In genomic region chr22:46064236-46064965, GRCh38 we compare ENCODE assay signal across 11 cellular contexts.
DNase-seq lines count a peak whose midpoint lies in the region; ATAC-seq and TF ChIP-seq lines count a peak whose summit lies in the region.
"Had no signal": no experiment of that assay in that cellular context is flagged by ENCODE, and none has a peak within 500 bp of the region (broad histone marks: within the 10 kb centered on the region; RNA-seq: fewer than 3 reads in every experiment).

No MANE protein-coding gene starts in this region.

- 55% methylated on average over 28 of the region's 28 CpGs for WGBS in prostate gland

- no peak for TF ChIP-seq POLR2A in prostate gland (IDR thresholded peaks at IDR 0.05)

- H3K36me3 ChIP-seq in BLaER1, result peaks cover 5% of the 10 kb centered on the region; the same call in 1 of the 2 replicates
- no peaks in the 10 kb centered on the region for H3K36me3 ChIP-seq in PC-3 (ENCODE audit: low read depth, low read length)
- H3K36me3 ChIP-seq in fibroblast of lung (ENCODE audit: control insufficient read depth, insufficient read depth, low read length), result no peaks in the 10 kb centered on the region
- no peaks in the 10 kb centered on the region for H3K36me3 ChIP-seq in prostate gland
- H3K36me3 ChIP-seq: SJCRH30 had no signal

- intact Hi-C loops in PC-3 (cut with micrococcal nuclease), result no loop called here
- intact Hi-C loops in prostate gland (cut with DNase I), result no loop called here

- H3K4me3 ChIP-seq in BLaER1 (no peak overlapping the region), PC-3 (ENCODE audit: low read length) (peak overlapping the region; percentile 66), fibroblast of lung (replicated peaks in 1 of 4; ENCODE audit: control extremely low read depth in 1 of 4, insufficient read depth in 1 of 4, low read depth in 3 of 4, low read length in 4 of 4) (peak overlapping the region in 3 of 4 experiments; percentile 43 to 79 (median 52)), prostate gland (peak overlapping the region; percentile 3 to 87)
- H3K4me3 ChIP-seq: SJCRH30 had no signal

- peaks cover 31% of the 10 kb centered on the region for H4K20me1 ChIP-seq in BLaER1
- H4K20me1 ChIP-seq in PC-3 (ENCODE audit: low read length), result no peaks in the 10 kb centered on the region
- H4K20me1 ChIP-seq in fibroblast of lung (ENCODE audit: control insufficient read depth, extremely low read depth, insufficient read depth, low read length), result no peaks in the 10 kb centered on the region

- peak; percentile 39 for DNase-seq in PC-3
- DNase-seq in fibroblast of lung (ENCODE audit: low read depth in 2 of 2), result peak in 1 of 2 donors; percentile 67
- no peak for DNase-seq in prostate gland (ENCODE audit: low spot score)
- DNase-seq in omental fat pad (ENCODE audit: low spot score), result no peak
- DNase-seq: activated T-cell treated with anti-CD3 and anti-CD28 coated beads, Interleukin-2, amount 50 U/mL, for 48 hours; SJCRH30; stimulated activated CD4-positive, alpha-beta T cell treated with anti-CD3 and anti-CD28 coated beads, Interleukin-12 subunit alpha, Interleukin-12 subunit beta, amount 100 ng/mL, for 4 hours had no signal

- H3K4me2 ChIP-seq in BLaER1 (peak overlapping the region; percentile 21; the same call in 1 of the 2 replicates), PC-3 (ENCODE audit: low read length) (peak overlapping the region; percentile 100), fibroblast of lung (ENCODE audit: extremely low read depth, insufficient read depth, low read length) (peak overlapping the region; percentile 99)

- BruUV-seq in PC-3 (replicated peaks; lab: Mats Ljungman, UMichigan), result no TSS peak

- H3K4me1 ChIP-seq in BLaER1 (peaks cover 62% of the 10 kb centered on the region), PC-3 (ENCODE audit: insufficient read depth, low read length) (peaks cover 61% of the 10 kb centered on the region), fibroblast of lung (ENCODE audit: control insufficient read depth, extremely low read depth, insufficient read depth, low read length) (peaks cover 23% of the 10 kb centered on the region), prostate gland (replicated peaks) (peaks cover 11% of the 10 kb centered on the region)

- no peaks in the 10 kb centered on the region for H3K9me2 ChIP-seq in PC-3 (replicated peaks; ENCODE audit: low read length)

- H3F3A ChIP-seq in PC-3 (ENCODE audit: low read length, unreplicated experiment), result no peaks in the 10 kb centered on the region

- POLR2A ChIA-PET in PC-3 (lab: Charles Lee; ENCODE audit: unreplicated experiment), result no interaction called here

- no peak overlapping the region for H3K9ac ChIP-seq in BLaER1
- peak overlapping the region; percentile 100 for H3K9ac ChIP-seq in PC-3 (ENCODE audit: low read length)
- peak overlapping the region; percentile 63 for H3K9ac ChIP-seq in fibroblast of lung (ENCODE audit: insufficient read depth, low read length)

- TF ChIP-seq CTCF in PC-3 (conservative IDR thresholded peaks at IDR 0.05; ENCODE audit: low read depth, low read length) (no peak), fibroblast of lung (conservative IDR thresholded peaks at IDR 0.05 in 1 of 2, IDR thresholded peaks at IDR 0.05 in 1 of 2; ENCODE audit: low read depth in 1 of 2, low read length in 2 of 2) (no peak), prostate gland (IDR thresholded peaks at IDR 0.05) (no peak), omental fat pad (IDR thresholded peaks at IDR 0.05) (no peak)

- ATAC-seq in PC-3 (peak; percentile 19), omental fat pad (ENCODE audit: low FRiP score) (no peak), HG03469 (IDR thresholded peaks at IDR 0.05; ENCODE audit: unreplicated experiment) (no peak), HG02759 (IDR thresholded peaks at IDR 0.05; ENCODE audit: unreplicated experiment) (no peak), GM19455 (IDR thresholded peaks at IDR 0.05; ENCODE audit: unreplicated experiment) (no peak)

- CTCF ChIA-PET in PC-3 (lab: Charles Lee), result no interaction called here

- H2AFZ ChIP-seq in PC-3 (ENCODE audit: low read length) (peak overlapping the region; percentile 16; the same call in 1 of the 2 replicates), fibroblast of lung (ENCODE audit: low read length) (no peak overlapping the region)

- H3K9me3 ChIP-seq in BLaER1 (no peaks in the 10 kb centered on the region), PC-3 (ENCODE audit: low read length) (no peaks in the 10 kb centered on the region), fibroblast of lung (ENCODE audit: control insufficient read depth, insufficient read depth, low read depth, low read length) (no peaks in the 10 kb centered on the region), prostate gland (no peaks in the 10 kb centered on the region)
- H3K9me3 ChIP-seq: SJCRH30 had no signal

- peaks cover 62% of the 10 kb centered on the region for H3K27me3 ChIP-seq in BLaER1
- no peaks in the 10 kb centered on the region for H3K27me3 ChIP-seq in PC-3 (ENCODE audit: low read length)
- H3K27me3 ChIP-seq in fibroblast of lung (ENCODE audit: control insufficient read depth, insufficient read depth, low read length), result no peaks in the 10 kb centered on the region
- no peaks in the 10 kb centered on the region for H3K27me3 ChIP-seq in prostate gland (replicated peaks; ENCODE audit: insufficient read depth)
- H3K27me3 ChIP-seq: SJCRH30 had no signal

- H3K27ac ChIP-seq in BLaER1, result no peak overlapping the region
- peak overlapping the region; percentile 99 for H3K27ac ChIP-seq in PC-3 (ENCODE audit: low read length)
- peak overlapping the region; percentile 98 for H3K27ac ChIP-seq in fibroblast of lung (ENCODE audit: insufficient read depth, low read length)
- peak overlapping the region; percentile 100 for H3K27ac ChIP-seq in prostate gland
- H3K27ac ChIP-seq: SJCRH30 had no signal

- H3K79me2 ChIP-seq in PC-3 (ENCODE audit: low read length) (peaks cover 98% of the 10 kb centered on the region), fibroblast of lung (ENCODE audit: control insufficient read depth, insufficient read depth, low read length) (peaks cover 100% of the 10 kb centered on the region)

Comparison
In these comparisons a context has a peak if more than half of its experiments do, and no peak if none do; other contexts are left out.
1. H3K4me2 ChIP-seq: peak in every context shown above with its lines; median percentile 100 in PC-3; 99 in fibroblast of lung; 21 in BLaER1.